In the genomic region with DNA sequence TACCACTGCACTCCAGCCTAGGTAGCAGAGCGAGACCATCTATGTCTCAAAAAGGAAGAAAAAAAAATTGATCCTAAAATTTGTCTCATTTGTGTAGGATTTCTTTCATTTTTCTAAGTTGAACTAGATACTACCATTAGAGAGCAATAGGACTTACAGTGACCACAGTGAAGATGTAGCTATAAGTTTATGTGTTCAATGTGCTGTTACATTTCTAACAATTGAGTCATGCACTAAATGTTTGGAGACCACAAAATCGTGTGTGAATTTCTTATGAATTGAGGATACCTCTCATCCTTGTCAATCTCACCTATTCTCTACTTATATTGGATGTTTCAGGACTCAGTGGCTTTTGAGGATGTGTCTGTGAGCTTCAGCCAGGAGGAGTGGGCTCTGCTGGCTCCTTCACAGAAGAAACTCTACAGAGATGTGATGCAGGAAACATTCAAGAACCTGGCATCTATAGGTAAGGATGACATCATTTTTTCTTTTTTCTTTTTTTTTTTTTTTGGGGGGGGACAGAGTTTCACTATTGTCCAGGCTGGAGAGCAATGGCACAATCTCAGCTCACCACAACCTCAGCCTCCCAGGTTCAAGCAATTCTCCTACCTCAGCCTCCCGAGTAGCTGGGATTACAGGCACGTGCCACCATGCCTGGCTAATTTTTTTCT, we compare ENCODE assay signal across 24 cellular contexts.
"Had no signal": no experiment of that assay in that cellular context is flagged by ENCODE, and none has a peak within 500 bp of the region (broad histone marks: within the 10 kb centered on the region; RNA-seq: fewer than 3 reads in every experiment).

No MANE protein-coding gene starts in this region.

- H3K4me3 Mint-ChIP-seq: activated CD4-positive, alpha-beta memory T cell treated with anti-CD3 and anti-CD28 coated beads for 36 hours; activated naive CD4-positive, alpha-beta T cell treated with anti-CD3 and anti-CD28 coated beads, Interleukin-2, amount 10 ng/mL, durations not matched to agents 7 days and 5 days; activated naive CD8-positive, alpha-beta T cell treated with anti-CD3 and anti-CD28 coated beads, Interleukin-2, amount 10 ng/mL, durations not matched to agents 7 days and 5 days; dendritic cell treated with granulocyte-macrophage colony-stimulating factor and Interleukin-4, amounts not matched to agents 40 ng/mL and 50 ng/mL, for 4 days; nephron; T-cell; T-helper 2 cell treated with Interferon-gamma antibody and Interleukin-4, amounts not matched to agents 5 μg/mL and 100 μg/mL, for 36 hours had no signal

- H3K27me3 Mint-ChIP-seq: activated CD4-positive, alpha-beta memory T cell treated with anti-CD3 and anti-CD28 coated beads for 36 hours; activated naive CD4-positive, alpha-beta T cell treated with anti-CD3 and anti-CD28 coated beads, Interleukin-2, amount 10 ng/mL, durations not matched to agents 7 days and 5 days; activated naive CD8-positive, alpha-beta T cell treated with anti-CD3 and anti-CD28 coated beads, Interleukin-2, amount 10 ng/mL, durations not matched to agents 7 days and 5 days; dendritic cell treated with granulocyte-macrophage colony-stimulating factor and Interleukin-4, amounts not matched to agents 40 ng/mL and 50 ng/mL, for 4 days; T-cell had no signal

- H3K27ac ChIP-seq: neutrophil, pancreas, right atrium auricular region, tibial nerve, VCaP had no signal

- H3K27me3 ChIP-seq: neutrophil, pancreas, right atrium auricular region, tibial nerve had no signal

- H3K4me1 Mint-ChIP-seq: nephron had no signal

- H3K4me3 ChIP-seq: pancreas, right atrium auricular region, tibial nerve had no signal

- H3K27ac Mint-ChIP-seq: activated CD4-positive, alpha-beta memory T cell treated with anti-CD3 and anti-CD28 coated beads for 36 hours; activated naive CD4-positive, alpha-beta T cell treated with anti-CD3 and anti-CD28 coated beads, Interleukin-2, amount 10 ng/mL, durations not matched to agents 7 days and 5 days; activated naive CD8-positive, alpha-beta T cell treated with anti-CD3 and anti-CD28 coated beads, Interleukin-2, amount 10 ng/mL, durations not matched to agents 7 days and 5 days; dendritic cell treated with granulocyte-macrophage colony-stimulating factor and Interleukin-4, amounts not matched to agents 40 ng/mL and 50 ng/mL, for 4 days; nephron; T-cell; T-helper 2 cell treated with Interferon-gamma antibody and Interleukin-4, amounts not matched to agents 5 μg/mL and 100 μg/mL, for 36 hours had no signal

- ATAC-seq: left cardiac atrium, left ventricle myocardium superior, pancreas, T-cell had no signal

- H3K9me3 ChIP-seq: pancreas had no signal

- H3K4me1 ChIP-seq: pancreas had no signal

- DNase-seq: activated CD4-positive, alpha-beta memory T cell treated with anti-CD3 and anti-CD28 coated beads for 36 hours; activated CD4-positive, alpha-beta T cell treated with anti-CD3 and anti-CD28 coated beads for 48 hours; activated CD8-positive, alpha-beta memory T cell treated with anti-CD3 and anti-CD28 coated beads, Interleukin-2, amount 50 U/mL, for 4 hours; activated gamma-delta T cell; activated naive CD4-positive, alpha-beta T cell treated with anti-CD3 and anti-CD28 coated beads, Interleukin-2, amount 10 ng/mL, durations not matched to agents 7 days and 5 days; activated naive CD8-positive, alpha-beta T cell treated with anti-CD3 and anti-CD28 coated beads, Interleukin-2, amount 10 ng/mL, durations not matched to agents 7 days and 5 days; activated T-cell treated with anti-CD3 and anti-CD28 coated beads, Interleukin-2, amount 50 U/mL, for 1 hour; amniotic stem cell; caudate nucleus; glutamatergic neuron; left cardiac atrium; left ventricle myocardium superior; pancreas; stimulated activated CD4-positive, alpha-beta T cell treated with anti-CD3 and anti-CD28 coated beads, Interleukin-15, amount 100 ng/mL, for 24 hours; stimulated activated CD4-positive, alpha-beta T cell treated with anti-CD3 and anti-CD28 coated beads, Interleukin-2, amount 100 ng/mL, for 24 hours; stimulated activated naive CD4-positive, alpha-beta T cell; T-cell had no signal
